Comparison of ENCODE assay signal across 2 cellular contexts in the genomic region with DNA sequence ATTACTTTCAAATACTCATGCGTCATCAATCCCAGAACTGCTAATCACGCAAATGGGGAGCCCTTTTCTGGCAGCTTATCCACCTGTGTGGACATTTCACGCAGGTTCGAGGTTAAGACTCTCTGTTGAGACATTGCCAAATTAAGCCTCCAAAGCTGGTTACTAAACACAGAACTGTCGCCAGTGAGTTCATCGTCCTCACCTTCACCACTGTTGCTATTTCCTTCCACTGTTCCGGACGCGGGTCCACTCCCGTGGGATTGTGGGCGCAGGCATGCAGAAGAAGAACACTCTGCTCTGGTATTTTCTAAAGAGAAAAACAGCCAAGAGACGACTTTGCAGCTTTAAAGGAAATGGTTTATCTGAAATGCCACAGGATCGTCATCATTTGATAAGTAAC.
TF ChIP-seq lines count a peak whose summit lies in the region.

No MANE protein-coding gene starts in this region.

TF ChIP-seq in GM12878, 131 proteins besides CTCF, POLR2A, EP300 and RAD21:
- no peak for TF ChIP-seq BMI1 (IDR thresholded peaks at IDR 0.05; ENCODE audit: borderline replicate concordance)
- TF ChIP-seq EGR1 (IDR thresholded peaks at IDR 0.05; ENCODE audit: borderline replicate concordance in 1 of 2, low read depth in 2 of 2, low read length in 2 of 2): no peak
- TF ChIP-seq TBL1XR1 (IDR thresholded peaks at IDR 0.05; ENCODE audit: low read depth, low read length): no peak
- TF ChIP-seq RBBP5 (conservative IDR thresholded peaks at IDR 0.05): no peak
- no peak for TF ChIP-seq FOXK2 (IDR thresholded peaks at IDR 0.05)
- no peak for TF ChIP-seq SMAD1 (IDR thresholded peaks at IDR 0.05; ENCODE audit: low read depth, partially characterized antibody)
- no peak for TF ChIP-seq DPF2 (IDR thresholded peaks at IDR 0.05)
- TF ChIP-seq NRF1 (conservative IDR thresholded peaks at IDR 0.05; ENCODE audit: low read depth, low read length): no peak
- no peak for TF ChIP-seq PAX5 (IDR thresholded peaks at IDR 0.05; ENCODE audit: borderline replicate concordance, low read depth, low read length)
- TF ChIP-seq YY1 (IDR thresholded peaks at IDR 0.05; ENCODE audit: low read depth, low read length): no peak
- TF ChIP-seq, protein P1, sequence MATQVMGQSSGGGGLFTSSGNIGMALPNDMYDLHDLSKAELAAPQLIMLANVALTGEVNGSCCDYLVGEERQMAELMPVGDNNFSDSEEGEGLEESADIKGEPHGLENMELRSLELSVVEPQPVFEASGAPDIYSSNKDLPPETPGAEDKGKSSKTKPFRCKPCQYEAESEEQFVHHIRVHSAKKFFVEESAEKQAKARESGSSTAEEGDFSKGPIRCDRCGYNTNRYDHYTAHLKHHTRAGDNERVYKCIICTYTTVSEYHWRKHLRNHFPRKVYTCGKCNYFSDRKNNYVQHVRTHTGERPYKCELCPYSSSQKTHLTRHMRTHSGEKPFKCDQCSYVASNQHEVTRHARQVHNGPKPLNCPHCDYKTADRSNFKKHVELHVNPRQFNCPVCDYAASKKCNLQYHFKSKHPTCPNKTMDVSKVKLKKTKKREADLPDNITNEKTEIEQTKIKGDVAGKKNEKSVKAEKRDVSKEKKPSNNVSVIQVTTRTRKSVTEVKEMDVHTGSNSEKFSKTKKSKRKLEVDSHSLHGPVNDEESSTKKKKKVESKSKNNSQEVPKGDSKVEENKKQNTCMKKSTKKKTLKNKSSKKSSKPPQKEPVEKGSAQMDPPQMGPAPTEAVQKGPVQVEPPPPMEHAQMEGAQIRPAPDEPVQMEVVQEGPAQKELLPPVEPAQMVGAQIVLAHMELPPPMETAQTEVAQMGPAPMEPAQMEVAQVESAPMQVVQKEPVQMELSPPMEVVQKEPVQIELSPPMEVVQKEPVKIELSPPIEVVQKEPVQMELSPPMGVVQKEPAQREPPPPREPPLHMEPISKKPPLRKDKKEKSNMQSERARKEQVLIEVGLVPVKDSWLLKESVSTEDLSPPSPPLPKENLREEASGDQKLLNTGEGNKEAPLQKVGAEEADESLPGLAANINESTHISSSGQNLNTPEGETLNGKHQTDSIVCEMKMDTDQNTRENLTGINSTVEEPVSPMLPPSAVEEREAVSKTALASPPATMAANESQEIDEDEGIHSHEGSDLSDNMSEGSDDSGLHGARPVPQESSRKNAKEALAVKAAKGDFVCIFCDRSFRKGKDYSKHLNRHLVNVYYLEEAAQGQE (IDR thresholded peaks at IDR 0.05; ENCODE audit: low read depth, low read length): no peak
- TF ChIP-seq, protein P2, sequence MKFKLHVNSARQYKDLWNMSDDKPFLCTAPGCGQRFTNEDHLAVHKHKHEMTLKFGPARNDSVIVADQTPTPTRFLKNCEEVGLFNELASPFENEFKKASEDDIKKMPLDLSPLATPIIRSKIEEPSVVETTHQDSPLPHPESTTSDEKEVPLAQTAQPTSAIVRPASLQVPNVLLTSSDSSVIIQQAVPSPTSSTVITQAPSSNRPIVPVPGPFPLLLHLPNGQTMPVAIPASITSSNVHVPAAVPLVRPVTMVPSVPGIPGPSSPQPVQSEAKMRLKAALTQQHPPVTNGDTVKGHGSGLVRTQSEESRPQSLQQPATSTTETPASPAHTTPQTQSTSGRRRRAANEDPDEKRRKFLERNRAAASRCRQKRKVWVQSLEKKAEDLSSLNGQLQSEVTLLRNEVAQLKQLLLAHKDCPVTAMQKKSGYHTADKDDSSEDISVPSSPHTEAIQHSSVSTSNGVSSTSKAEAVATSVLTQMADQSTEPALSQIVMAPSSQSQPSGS (IDR thresholded peaks at IDR 0.05; ENCODE audit: low read length): no peak
- no peak for TF ChIP-seq ZNF622 (IDR thresholded peaks at IDR 0.05)
- no peak for TF ChIP-seq ZNF217 (IDR thresholded peaks at IDR 0.05)
- TF ChIP-seq MTA3 (IDR thresholded peaks at IDR 0.05; ENCODE audit: borderline replicate concordance, low read length): no peak
- TF ChIP-seq, protein P3, sequence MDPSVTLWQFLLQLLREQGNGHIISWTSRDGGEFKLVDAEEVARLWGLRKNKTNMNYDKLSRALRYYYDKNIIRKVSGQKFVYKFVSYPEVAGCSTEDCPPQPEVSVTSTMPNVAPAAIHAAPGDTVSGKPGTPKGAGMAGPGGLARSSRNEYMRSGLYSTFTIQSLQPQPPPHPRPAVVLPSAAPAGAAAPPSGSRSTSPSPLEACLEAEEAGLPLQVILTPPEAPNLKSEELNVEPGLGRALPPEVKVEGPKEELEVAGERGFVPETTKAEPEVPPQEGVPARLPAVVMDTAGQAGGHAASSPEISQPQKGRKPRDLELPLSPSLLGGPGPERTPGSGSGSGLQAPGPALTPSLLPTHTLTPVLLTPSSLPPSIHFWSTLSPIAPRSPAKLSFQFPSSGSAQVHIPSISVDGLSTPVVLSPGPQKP (IDR thresholded peaks at IDR 0.05; ENCODE audit: low read depth, low read length): no peak
- no peak for TF ChIP-seq RCOR1 (conservative IDR thresholded peaks at IDR 0.05; ENCODE audit: low read depth, low read length)
- TF ChIP-seq KAT2A (conservative IDR thresholded peaks at IDR 0.05; ENCODE audit: control insufficient read depth, low read depth, low read length): no peak
- no peak for TF ChIP-seq NFIC (IDR thresholded peaks at IDR 0.05; ENCODE audit: low read depth, low read length)
- TF ChIP-seq CBX5 (IDR thresholded peaks at IDR 0.05; ENCODE audit: low read depth): no peak

TF ChIP-seq in HepG2, 621 proteins besides CTCF, POLR2A, EP300 and RAD21:
- TF ChIP-seq ZNF709 (CRISPR knock-in tag; IDR thresholded peaks at IDR 0.05) (no peak), PHF21A (CRISPR knock-in tag; IDR thresholded peaks at IDR 0.05) (no peak), ZNF782 (CRISPR knock-in tag; IDR thresholded peaks at IDR 0.05; ENCODE audit: borderline replicate concordance) (no peak), ZFP41 (CRISPR knock-in tag; IDR thresholded peaks at IDR 0.05; ENCODE audit: borderline replicate concordance) (no peak), ZNF879 (CRISPR knock-in tag; IDR thresholded peaks at IDR 0.05) (no peak), ZSCAN20 (CRISPR knock-in tag; IDR thresholded peaks at IDR 0.05; ENCODE audit: borderline replicate concordance) (no peak), ZNF644 (CRISPR knock-in tag; IDR thresholded peaks at IDR 0.05; ENCODE audit: low read depth) (no peak), FOXK1 (CRISPR knock-in tag; IDR thresholded peaks at IDR 0.05; ENCODE audit: borderline replicate concordance, low read depth) (no peak), ZNF549 (CRISPR knock-in tag; IDR thresholded peaks at IDR 0.05) (no peak), WIZ (CRISPR knock-in tag; IDR thresholded peaks at IDR 0.05) (no peak), ZNF263 (CRISPR knock-in tag; IDR thresholded peaks at IDR 0.05) (no peak), ZBTB1 (CRISPR knock-in tag; IDR thresholded peaks at IDR 0.05; ENCODE audit: borderline replicate concordance) (no peak), SMAD9 (CRISPR knock-in tag; IDR thresholded peaks at IDR 0.05) (no peak), ZSCAN31 (CRISPR knock-in tag; IDR thresholded peaks at IDR 0.05; ENCODE audit: low read depth) (no peak), SAP130 (CRISPR knock-in tag; IDR thresholded peaks at IDR 0.05; ENCODE audit: low read depth) (no peak)
- TF ChIP-seq, protein P4, sequence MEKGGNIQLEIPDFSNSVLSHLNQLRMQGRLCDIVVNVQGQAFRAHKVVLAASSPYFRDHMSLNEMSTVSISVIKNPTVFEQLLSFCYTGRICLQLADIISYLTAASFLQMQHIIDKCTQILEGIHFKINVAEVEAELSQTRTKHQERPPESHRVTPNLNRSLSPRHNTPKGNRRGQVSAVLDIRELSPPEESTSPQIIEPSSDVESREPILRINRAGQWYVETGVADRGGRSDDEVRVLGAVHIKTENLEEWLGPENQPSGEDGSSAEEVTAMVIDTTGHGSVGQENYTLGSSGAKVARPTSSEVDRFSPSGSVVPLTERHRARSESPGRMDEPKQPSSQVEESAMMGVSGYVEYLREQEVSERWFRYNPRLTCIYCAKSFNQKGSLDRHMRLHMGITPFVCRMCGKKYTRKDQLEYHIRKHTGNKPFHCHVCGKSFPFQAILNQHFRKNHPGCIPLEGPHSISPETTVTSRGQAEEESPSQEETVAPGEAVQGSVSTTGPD (CRISPR knock-in tag; IDR thresholded peaks at IDR 0.05): no peak
- TF ChIP-seq, protein P5, sequence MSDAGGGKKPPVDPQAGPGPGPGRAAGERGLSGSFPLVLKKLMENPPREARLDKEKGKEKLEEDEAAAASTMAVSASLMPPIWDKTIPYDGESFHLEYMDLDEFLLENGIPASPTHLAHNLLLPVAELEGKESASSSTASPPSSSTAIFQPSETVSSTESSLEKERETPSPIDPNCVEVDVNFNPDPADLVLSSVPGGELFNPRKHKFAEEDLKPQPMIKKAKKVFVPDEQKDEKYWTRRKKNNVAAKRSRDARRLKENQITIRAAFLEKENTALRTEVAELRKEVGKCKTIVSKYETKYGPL (CRISPR knock-in tag; IDR thresholded peaks at IDR 0.05): no peak
- TF ChIP-seq, protein P6, sequence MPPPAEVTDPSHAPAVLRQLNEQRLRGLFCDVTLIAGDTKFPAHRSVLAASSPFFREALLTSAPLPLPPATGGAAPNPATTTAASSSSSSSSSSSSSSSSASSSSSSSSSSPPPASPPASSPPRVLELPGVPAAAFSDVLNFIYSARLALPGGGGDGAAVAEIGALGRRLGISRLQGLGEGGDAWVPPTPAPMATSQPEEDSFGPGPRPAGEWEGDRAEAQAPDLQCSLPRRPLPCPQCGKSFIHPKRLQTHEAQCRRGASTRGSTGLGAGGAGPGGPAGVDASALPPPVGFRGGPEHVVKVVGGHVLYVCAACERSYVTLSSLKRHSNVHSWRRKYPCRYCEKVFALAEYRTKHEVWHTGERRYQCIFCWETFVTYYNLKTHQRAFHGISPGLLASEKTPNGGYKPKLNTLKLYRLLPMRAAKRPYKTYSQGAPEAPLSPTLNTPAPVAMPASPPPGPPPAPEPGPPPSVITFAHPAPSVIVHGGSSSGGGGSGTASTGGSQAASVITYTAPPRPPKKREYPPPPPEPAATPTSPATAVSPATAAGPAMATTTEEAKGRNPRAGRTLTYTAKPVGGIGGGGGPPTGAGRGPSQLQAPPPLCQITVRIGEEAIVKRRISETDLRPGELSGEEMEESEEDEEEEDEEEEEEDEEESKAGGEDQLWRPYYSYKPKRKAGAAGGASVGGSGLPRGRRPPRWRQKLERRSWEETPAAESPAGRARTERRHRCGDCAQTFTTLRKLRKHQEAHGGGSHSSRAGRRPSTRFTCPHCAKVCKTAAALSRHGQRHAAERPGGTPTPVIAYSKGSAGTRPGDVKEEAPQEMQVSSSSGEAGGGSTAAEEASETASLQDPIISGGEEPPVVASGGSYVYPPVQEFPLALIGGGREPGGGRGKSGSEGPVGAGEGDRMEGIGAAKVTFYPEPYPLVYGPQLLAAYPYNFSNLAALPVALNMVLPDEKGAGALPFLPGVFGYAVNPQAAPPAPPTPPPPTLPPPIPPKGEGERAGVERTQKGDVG (CRISPR knock-in tag; IDR thresholded peaks at IDR 0.05; ENCODE audit: borderline replicate concordance): no peak
- TF ChIP-seq, protein P7, sequence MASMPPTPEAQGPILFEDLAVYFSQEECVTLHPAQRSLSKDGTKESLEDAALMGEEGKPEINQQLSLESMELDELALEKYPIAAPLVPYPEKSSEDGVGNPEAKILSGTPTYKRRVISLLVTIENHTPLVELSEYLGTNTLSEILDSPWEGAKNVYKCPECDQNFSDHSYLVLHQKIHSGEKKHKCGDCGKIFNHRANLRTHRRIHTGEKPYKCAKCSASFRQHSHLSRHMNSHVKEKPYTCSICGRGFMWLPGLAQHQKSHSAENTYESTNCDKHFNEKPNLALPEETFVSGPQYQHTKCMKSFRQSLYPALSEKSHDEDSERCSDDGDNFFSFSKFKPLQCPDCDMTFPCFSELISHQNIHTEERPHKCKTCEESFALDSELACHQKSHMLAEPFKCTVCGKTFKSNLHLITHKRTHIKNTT (CRISPR knock-in tag; IDR thresholded peaks at IDR 0.05): no peak
- TF ChIP-seq, protein P8, sequence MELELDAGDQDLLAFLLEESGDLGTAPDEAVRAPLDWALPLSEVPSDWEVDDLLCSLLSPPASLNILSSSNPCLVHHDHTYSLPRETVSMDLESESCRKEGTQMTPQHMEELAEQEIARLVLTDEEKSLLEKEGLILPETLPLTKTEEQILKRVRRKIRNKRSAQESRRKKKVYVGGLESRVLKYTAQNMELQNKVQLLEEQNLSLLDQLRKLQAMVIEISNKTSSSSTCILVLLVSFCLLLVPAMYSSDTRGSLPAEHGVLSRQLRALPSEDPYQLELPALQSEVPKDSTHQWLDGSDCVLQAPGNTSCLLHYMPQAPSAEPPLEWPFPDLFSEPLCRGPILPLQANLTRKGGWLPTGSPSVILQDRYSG (CRISPR knock-in tag; IDR thresholded peaks at IDR 0.05): no peak
TF ChIP-seq in HepG2: peak in this region for 0.
